ENCODE assay signal across 2 cellular contexts in the genomic region with DNA sequence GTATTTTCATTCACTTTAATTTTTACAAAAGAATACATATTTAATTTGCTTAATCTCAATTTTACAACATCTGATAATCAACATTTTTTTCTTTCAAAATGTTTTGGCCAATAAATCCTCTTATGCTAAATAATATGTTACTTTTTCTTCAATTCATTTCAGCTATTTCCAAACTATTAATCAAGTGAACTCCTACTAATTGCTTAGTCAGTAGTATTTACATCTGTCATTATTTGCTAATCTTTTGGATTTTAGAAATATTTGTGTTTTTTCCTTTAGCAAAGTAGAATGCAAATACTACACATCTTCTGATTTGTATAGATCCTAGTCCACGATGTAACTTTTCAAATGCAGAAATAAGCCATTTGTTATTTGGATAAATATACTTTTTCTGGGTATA.
TF ChIP-seq lines count a peak whose summit lies in the region.

No MANE protein-coding gene starts in this region.

TF ChIP-seq in SK-N-SH, 30 proteins besides CTCF, POLR2A, EP300 and RAD21 (continued from another document):
- TF ChIP-seq, protein P1, sequence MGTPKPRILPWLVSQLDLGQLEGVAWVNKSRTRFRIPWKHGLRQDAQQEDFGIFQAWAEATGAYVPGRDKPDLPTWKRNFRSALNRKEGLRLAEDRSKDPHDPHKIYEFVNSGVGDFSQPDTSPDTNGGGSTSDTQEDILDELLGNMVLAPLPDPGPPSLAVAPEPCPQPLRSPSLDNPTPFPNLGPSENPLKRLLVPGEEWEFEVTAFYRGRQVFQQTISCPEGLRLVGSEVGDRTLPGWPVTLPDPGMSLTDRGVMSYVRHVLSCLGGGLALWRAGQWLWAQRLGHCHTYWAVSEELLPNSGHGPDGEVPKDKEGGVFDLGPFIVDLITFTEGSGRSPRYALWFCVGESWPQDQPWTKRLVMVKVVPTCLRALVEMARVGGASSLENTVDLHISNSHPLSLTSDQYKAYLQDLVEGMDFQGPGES (IDR thresholded peaks at IDR 0.05; ENCODE audit: low read depth, low read length), result no peak
- TF ChIP-seq GATA2 (CRISPR knock-in tag; IDR thresholded peaks at IDR 0.05), result no peak
- no peak for TF ChIP-seq FOSL2 (IDR thresholded peaks at IDR 0.05; ENCODE audit: borderline replicate concordance, low read depth)
- TF ChIP-seq MXI1 (IDR thresholded peaks at IDR 0.05; ENCODE audit: low read depth, low read length), result no peak

TF ChIP-seq in SK-N-SH treated with all-trans-retinoic acid at 6 μM for 48 hours, 23 proteins besides CTCF, POLR2A, EP300 and RAD21:
- TF ChIP-seq, protein P2, sequence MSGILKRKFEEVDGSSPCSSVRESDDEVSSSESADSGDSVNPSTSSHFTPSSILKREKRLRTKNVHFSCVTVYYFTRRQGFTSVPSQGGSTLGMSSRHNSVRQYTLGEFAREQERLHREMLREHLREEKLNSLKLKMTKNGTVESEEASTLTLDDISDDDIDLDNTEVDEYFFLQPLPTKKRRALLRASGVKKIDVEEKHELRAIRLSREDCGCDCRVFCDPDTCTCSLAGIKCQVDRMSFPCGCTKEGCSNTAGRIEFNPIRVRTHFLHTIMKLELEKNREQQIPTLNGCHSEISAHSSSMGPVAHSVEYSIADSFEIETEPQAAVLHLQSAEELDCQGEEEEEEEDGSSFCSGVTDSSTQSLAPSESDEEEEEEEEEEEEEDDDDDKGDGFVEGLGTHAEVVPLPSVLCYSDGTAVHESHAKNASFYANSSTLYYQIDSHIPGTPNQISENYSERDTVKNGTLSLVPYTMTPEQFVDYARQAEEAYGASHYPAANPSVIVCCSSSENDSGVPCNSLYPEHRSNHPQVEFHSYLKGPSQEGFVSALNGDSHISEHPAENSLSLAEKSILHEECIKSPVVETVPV (CRISPR knock-in tag; IDR thresholded peaks at IDR 0.05), result no peak
- TF ChIP-seq ZNF8 (CRISPR knock-in tag; IDR thresholded peaks at IDR 0.05) (no peak), ZNF565 (CRISPR knock-in tag; conservative IDR thresholded peaks at IDR 0.05; ENCODE audit: low read depth) (no peak), ISL1 (CRISPR knock-in tag; IDR thresholded peaks at IDR 0.05) (no peak), ARNTL (CRISPR knock-in tag; IDR thresholded peaks at IDR 0.05; ENCODE audit: borderline replicate concordance, low read depth) (no peak), SNAI2 (CRISPR knock-in tag; IDR thresholded peaks at IDR 0.05) (no peak), ZC3H10 (CRISPR knock-in tag; IDR thresholded peaks at IDR 0.05) (no peak), TCF4 (CRISPR knock-in tag; IDR thresholded peaks at IDR 0.05; ENCODE audit: borderline replicate concordance) (no peak), TOX (CRISPR knock-in tag; IDR thresholded peaks at IDR 0.05; ENCODE audit: borderline replicate concordance) (no peak), GLIS3 (CRISPR knock-in tag; IDR thresholded peaks at IDR 0.05) (no peak), ESRRG (CRISPR knock-in tag; IDR thresholded peaks at IDR 0.05) (no peak), BACH2 (CRISPR knock-in tag; IDR thresholded peaks at IDR 0.05; ENCODE audit: borderline replicate concordance) (no peak)
- TF ChIP-seq, protein P3, sequence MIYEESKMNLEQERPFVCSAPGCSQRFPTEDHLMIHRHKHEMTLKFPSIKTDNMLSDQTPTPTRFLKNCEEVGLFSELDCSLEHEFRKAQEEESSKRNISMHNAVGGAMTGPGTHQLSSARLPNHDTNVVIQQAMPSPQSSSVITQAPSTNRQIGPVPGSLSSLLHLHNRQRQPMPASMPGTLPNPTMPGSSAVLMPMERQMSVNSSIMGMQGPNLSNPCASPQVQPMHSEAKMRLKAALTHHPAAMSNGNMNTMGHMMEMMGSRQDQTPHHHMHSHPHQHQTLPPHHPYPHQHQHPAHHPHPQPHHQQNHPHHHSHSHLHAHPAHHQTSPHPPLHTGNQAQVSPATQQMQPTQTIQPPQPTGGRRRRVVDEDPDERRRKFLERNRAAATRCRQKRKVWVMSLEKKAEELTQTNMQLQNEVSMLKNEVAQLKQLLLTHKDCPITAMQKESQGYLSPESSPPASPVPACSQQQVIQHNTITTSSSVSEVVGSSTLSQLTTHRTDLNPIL (CRISPR knock-in tag; IDR thresholded peaks at IDR 0.05; ENCODE audit: low read depth), result no peak
- TF ChIP-seq, protein P4, sequence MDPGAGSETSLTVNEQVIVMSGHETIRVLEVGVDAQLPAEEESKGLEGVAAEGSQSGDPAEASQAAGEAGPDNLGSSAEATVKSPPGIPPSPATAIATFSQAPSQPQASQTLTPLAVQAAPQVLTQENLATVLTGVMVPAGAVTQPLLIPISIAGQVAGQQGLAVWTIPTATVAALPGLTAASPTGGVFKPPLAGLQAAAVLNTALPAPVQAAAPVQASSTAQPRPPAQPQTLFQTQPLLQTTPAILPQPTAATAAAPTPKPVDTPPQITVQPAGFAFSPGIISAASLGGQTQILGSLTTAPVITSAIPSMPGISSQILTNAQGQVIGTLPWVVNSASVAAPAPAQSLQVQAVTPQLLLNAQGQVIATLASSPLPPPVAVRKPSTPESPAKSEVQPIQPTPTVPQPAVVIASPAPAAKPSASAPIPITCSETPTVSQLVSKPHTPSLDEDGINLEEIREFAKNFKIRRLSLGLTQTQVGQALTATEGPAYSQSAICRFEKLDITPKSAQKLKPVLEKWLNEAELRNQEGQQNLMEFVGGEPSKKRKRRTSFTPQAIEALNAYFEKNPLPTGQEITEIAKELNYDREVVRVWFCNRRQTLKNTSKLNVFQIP (CRISPR knock-in tag; IDR thresholded peaks at IDR 0.05; ENCODE audit: borderline replicate concordance, low read depth), result no peak
- TF ChIP-seq, protein P5, sequence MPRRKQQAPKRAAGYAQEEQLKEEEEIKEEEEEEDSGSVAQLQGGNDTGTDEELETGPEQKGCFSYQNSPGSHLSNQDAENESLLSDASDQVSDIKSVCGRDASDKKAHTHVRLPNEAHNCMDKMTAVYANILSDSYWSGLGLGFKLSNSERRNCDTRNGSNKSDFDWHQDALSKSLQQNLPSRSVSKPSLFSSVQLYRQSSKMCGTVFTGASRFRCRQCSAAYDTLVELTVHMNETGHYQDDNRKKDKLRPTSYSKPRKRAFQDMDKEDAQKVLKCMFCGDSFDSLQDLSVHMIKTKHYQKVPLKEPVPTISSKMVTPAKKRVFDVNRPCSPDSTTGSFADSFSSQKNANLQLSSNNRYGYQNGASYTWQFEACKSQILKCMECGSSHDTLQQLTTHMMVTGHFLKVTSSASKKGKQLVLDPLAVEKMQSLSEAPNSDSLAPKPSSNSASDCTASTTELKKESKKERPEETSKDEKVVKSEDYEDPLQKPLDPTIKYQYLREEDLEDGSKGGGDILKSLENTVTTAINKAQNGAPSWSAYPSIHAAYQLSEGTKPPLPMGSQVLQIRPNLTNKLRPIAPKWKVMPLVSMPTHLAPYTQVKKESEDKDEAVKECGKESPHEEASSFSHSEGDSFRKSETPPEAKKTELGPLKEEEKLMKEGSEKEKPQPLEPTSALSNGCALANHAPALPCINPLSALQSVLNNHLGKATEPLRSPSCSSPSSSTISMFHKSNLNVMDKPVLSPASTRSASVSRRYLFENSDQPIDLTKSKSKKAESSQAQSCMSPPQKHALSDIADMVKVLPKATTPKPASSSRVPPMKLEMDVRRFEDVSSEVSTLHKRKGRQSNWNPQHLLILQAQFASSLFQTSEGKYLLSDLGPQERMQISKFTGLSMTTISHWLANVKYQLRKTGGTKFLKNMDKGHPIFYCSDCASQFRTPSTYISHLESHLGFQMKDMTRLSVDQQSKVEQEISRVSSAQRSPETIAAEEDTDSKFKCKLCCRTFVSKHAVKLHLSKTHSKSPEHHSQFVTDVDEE (CRISPR knock-in tag; IDR thresholded peaks at IDR 0.05), result no peak
